19 cellular contexts compared by ENCODE assay signal in genomic region chr21:15098908-15099307, GRCh38.
"Had no signal": no experiment of that assay in that cellular context is flagged by ENCODE, and none has a peak within 500 bp of the region (broad histone marks: within the 10 kb centered on the region; RNA-seq: fewer than 3 reads in every experiment).

No MANE protein-coding gene starts in this region.

- H3K27me3 Mint-ChIP-seq: stimulated activated naive CD8-positive, alpha-beta T cell treated with anti-CD3 and anti-CD28 coated beads, Interleukin-15, amount 100 ng/mL, for 72 hours had no signal

- H3K9me3 Mint-ChIP-seq: naive thymus-derived CD8-positive, alpha-beta T cell; stimulated activated naive CD8-positive, alpha-beta T cell treated with anti-CD3 and anti-CD28 coated beads, Interleukin-15, amount 100 ng/mL, for 72 hours had no signal

- H3K4me1 Mint-ChIP-seq: naive thymus-derived CD8-positive, alpha-beta T cell; stimulated activated naive CD8-positive, alpha-beta T cell treated with anti-CD3 and anti-CD28 coated beads, Interleukin-15, amount 100 ng/mL, for 72 hours had no signal

- H3K36me3 Mint-ChIP-seq: naive thymus-derived CD8-positive, alpha-beta T cell had no signal

- H3K27ac Mint-ChIP-seq: stimulated activated naive CD8-positive, alpha-beta T cell treated with anti-CD3 and anti-CD28 coated beads, Interleukin-15, amount 100 ng/mL, for 72 hours had no signal

- DNase-seq: dorsolateral prefrontal cortex; effector CD4-positive, alpha-beta T cell; foreskin fibroblast; gastrocnemius medialis; heart left ventricle; left cardiac atrium; left lung; mesendoderm; naive thymus-derived CD8-positive, alpha-beta T cell; pancreas; right lobe of liver; small intestine; stimulated activated CD4-positive, alpha-beta T cell treated with anti-CD3 and anti-CD28 coated beads, Interleukin-1b, Interleukin-23, amount 100 ng/mL, for 48 hours; stimulated activated CD4-positive, alpha-beta T cell treated with anti-CD3 and anti-CD28 coated beads, Interleukin-4, amount 100 ng/mL, for 1 hour; stimulated activated CD8-positive, alpha-beta memory T cell treated with anti-CD3 and anti-CD28 coated beads, Interleukin-4, amount 100 ng/mL, for 48 hours; stimulated activated naive CD4-positive, alpha-beta T cell; stimulated activated naive CD8-positive, alpha-beta T cell treated with anti-CD3 and anti-CD28 coated beads, Interleukin-15, amount 100 ng/mL, for 72 hours; trophoblast cell had no signal

- H3K4me3 Mint-ChIP-seq: naive thymus-derived CD8-positive, alpha-beta T cell; neural crest cell; stimulated activated naive CD8-positive, alpha-beta T cell treated with anti-CD3 and anti-CD28 coated beads, Interleukin-15, amount 100 ng/mL, for 72 hours had no signal
